12 cellular contexts compared by ENCODE assay signal in genomic region chr12:105523164-105524057, GRCh38.
DNase-seq lines count a peak whose midpoint lies in the region; ATAC-seq and TF ChIP-seq lines count a peak whose summit lies in the region.
"Had no signal": no experiment of that assay in that cellular context is flagged by ENCODE, and none has a peak within 500 bp of the region (broad histone marks: within the 10 kb centered on the region; RNA-seq: fewer than 3 reads in every experiment).

No MANE protein-coding gene starts in this region.

- H3K4me1 ChIP-seq in esophagus squamous epithelium = peaks cover 0 to 15% (median 3%) of the 10 kb centered on the region in 3 donors
- no peaks in the 10 kb centered on the region for H3K4me1 ChIP-seq in mucosa of descending colon (ENCODE audit: low read depth)
- peaks cover 0 to 8% (median 7%) of the 10 kb centered on the region in 4 donors for H3K4me1 ChIP-seq in upper lobe of left lung

- H3K4me3 ChIP-seq in esophagus squamous epithelium = no peak overlapping the region
- H3K4me3 ChIP-seq in mucosa of descending colon = no peak overlapping the region
- no peak overlapping the region for H3K4me3 ChIP-seq in upper lobe of left lung
- H3K4me3 ChIP-seq: SK-N-MC had no signal

- DNase-seq in LHCN-M2 (ENCODE audit: low read depth) = peak; percentile 56
- peak; percentile 2 for DNase-seq in esophagus squamous epithelium (lab: John Stamatoyannopoulos, UW)
- peak; percentile 23 to 62 (median 35) for DNase-seq in mucosa of descending colon
- peak; percentile 26 to 86 for DNase-seq in upper lobe of left lung
- DNase-seq in NCI-H146 (lab: John Stamatoyannopoulos, UW) = no peak
- DNase-seq in NCI-H2081 (lab: John Stamatoyannopoulos, UW) = no peak
- no peak for DNase-seq in KG1 (lab: John Stamatoyannopoulos, UW)
- no peak for DNase-seq in CD1c-positive myeloid dendritic cell (ENCODE audit: extremely low spot score)
- DNase-seq: foreskin melanocyte, natural killer cell, NCI-H1417 treated with DMSO at 0.1 percent for 48 hours had no signal

- TF ChIP-seq CTCF in esophagus squamous epithelium (IDR thresholded peaks at IDR 0.05) = no peak
- TF ChIP-seq CTCF in mucosa of descending colon (IDR thresholded peaks at IDR 0.05) = no peak
- TF ChIP-seq CTCF in upper lobe of left lung (IDR thresholded peaks at IDR 0.05) = no peak

- H3K36me3 ChIP-seq in esophagus squamous epithelium (no peaks in the 10 kb centered on the region), mucosa of descending colon (ENCODE audit: low read depth) (no peaks in the 10 kb centered on the region), upper lobe of left lung (no peaks in the 10 kb centered on the region)

- H3K27ac ChIP-seq in esophagus squamous epithelium (no peak overlapping the region), upper lobe of left lung (no peak overlapping the region)
- H3K27ac ChIP-seq: SK-N-MC had no signal

- 34 to 48% methylated on average over 12 to 16 of the region's 16 CpGs for WGBS in esophagus squamous epithelium, 2 donors
- 34 to 37% methylated on average over 14 to 16 of the region's 16 CpGs for WGBS in upper lobe of left lung, 2 donors

- TF ChIP-seq POLR2A in esophagus squamous epithelium (IDR thresholded peaks at IDR 0.05) (no peak), upper lobe of left lung (IDR thresholded peaks at IDR 0.05) (no peak)

- H3K9me3 ChIP-seq in esophagus squamous epithelium (peaks cover 0 to 12% (median 0%) of the 10 kb centered on the region in 3 donors), mucosa of descending colon (no peaks in the 10 kb centered on the region), upper lobe of left lung (no peaks in the 10 kb centered on the region)

- peak; percentile 36 for ATAC-seq in mucosa of descending colon
- ATAC-seq in upper lobe of left lung (ENCODE audit: low FRiP score in 2 of 2) = peak; percentile 85 to 95
- ATAC-seq: natural killer cell had no signal

- intact Hi-C loops in esophagus squamous epithelium (cut with DNase I) (no loop called here), mucosa of descending colon (cut with DNase I, micrococcal nuclease) (no loop called here)

- H3K27me3 ChIP-seq in esophagus squamous epithelium (peaks cover 0 to 21% (median 0%) of the 10 kb centered on the region in 4 donors), upper lobe of left lung (no peaks in the 10 kb centered on the region)

- TF ChIP-seq EP300 in upper lobe of left lung (IDR thresholded peaks at IDR 0.05) = no peak

Comparison
In these comparisons a context has a peak if more than half of its experiments do, and no peak if none do; other contexts are left out.
1. DNase-seq: peak in LHCN-M2 (single experiment), esophagus squamous epithelium (single experiment), mucosa of descending colon (3 of 3) and upper lobe of left lung (2 of 2); none in NCI-H146 (single experiment), NCI-H2081 (0 of 2), KG1 (single experiment) and CD1c-positive myeloid dendritic cell (single experiment).